ENCODE assay signal across 32 cellular contexts in genomic region chr17:18380471-18381157, GRCh38. TPM values are rescaled to one million over a fixed set of nuclear protein-coding genes. Genes with fewer than 3 reads are reported as not detected.
"Had no signal": no experiment of that assay in that cellular context is flagged by ENCODE, and none has a peak within 500 bp of the region (broad histone marks: within the 10 kb centered on the region; RNA-seq: fewer than 3 reads in every experiment).

No MANE protein-coding gene starts in this region.

- H3K9me3 Mint-ChIP-seq: activated B cell treated with CpG ODN at 0.5 μM for 24 hours; activated CD4-positive, alpha-beta memory T cell treated with anti-CD3 and anti-CD28 coated beads, Interleukin-2, amount 10 ng/mL, durations not matched to agents 7 days and 5 days; activated naive CD4-positive, alpha-beta T cell treated with anti-CD3 and anti-CD28 coated beads for 36 hours; activated naive CD8-positive, alpha-beta T cell treated with anti-CD3 and anti-CD28 coated beads for 36 hours; activated T-helper 17 cell treated with anti-CD3 and anti-CD28 coated beads, Interleukin-2, amount 50 U/mL, for 72 hours; T-cell had no signal

- H3K36me3 Mint-ChIP-seq: activated naive CD8-positive, alpha-beta T cell treated with anti-CD3 and anti-CD28 coated beads for 36 hours; T-cell had no signal

- H3K4me1 Mint-ChIP-seq: activated CD4-positive, alpha-beta T cell treated with anti-CD3 and anti-CD28 coated beads for 36 hours; activated naive CD8-positive, alpha-beta T cell treated with anti-CD3 and anti-CD28 coated beads for 36 hours; activated T-helper 17 cell treated with anti-CD3 and anti-CD28 coated beads, Interleukin-2, amount 50 U/mL, for 72 hours had no signal

- H3K4me3 Mint-ChIP-seq: activated B cell treated with CpG ODN at 0.5 μM for 24 hours; activated CD4-positive, alpha-beta memory T cell treated with anti-CD3 and anti-CD28 coated beads, Interleukin-2, amount 10 ng/mL, durations not matched to agents 7 days and 5 days; activated CD4-positive, alpha-beta T cell treated with anti-CD3 and anti-CD28 coated beads for 36 hours; activated naive CD4-positive, alpha-beta T cell treated with anti-CD3 and anti-CD28 coated beads for 36 hours; activated naive CD8-positive, alpha-beta T cell treated with anti-CD3 and anti-CD28 coated beads for 36 hours; activated T-helper 17 cell treated with anti-CD3 and anti-CD28 coated beads, Interleukin-2, amount 50 U/mL, for 72 hours had no signal

- H3K27ac Mint-ChIP-seq: activated B cell treated with CpG ODN at 0.5 μM for 24 hours; activated CD4-positive, alpha-beta memory T cell treated with anti-CD3 and anti-CD28 coated beads, Interleukin-2, amount 10 ng/mL, durations not matched to agents 7 days and 5 days; activated CD4-positive, alpha-beta T cell treated with anti-CD3 and anti-CD28 coated beads for 36 hours; activated naive CD4-positive, alpha-beta T cell treated with anti-CD3 and anti-CD28 coated beads for 36 hours; activated naive CD8-positive, alpha-beta T cell treated with anti-CD3 and anti-CD28 coated beads for 36 hours; activated T-helper 17 cell treated with anti-CD3 and anti-CD28 coated beads, Interleukin-2, amount 50 U/mL, for 72 hours; T-cell had no signal

- H3K27ac ChIP-seq: SK-N-MC had no signal

- H3K4me3 ChIP-seq: K562, SK-N-MC had no signal

- FAIRE-seq: K562, TTC549 had no signal

- DNase-seq: activated B cell treated with CpG ODN at 0.5 μM for 24 hours; activated CD4-positive, alpha-beta memory T cell treated with anti-CD3 and anti-CD28 coated beads, Interleukin-2, amount 10 ng/mL, durations not matched to agents 7 days and 5 days; activated CD4-positive, alpha-beta T cell treated with anti-CD3 and anti-CD28 coated beads for 36 hours; activated CD4-positive, alpha-beta T cell treated with anti-CD3 and anti-CD28 coated beads, Interleukin-2, amount 50 U/mL, for 1 hour; activated gamma-delta T cell; activated naive CD4-positive, alpha-beta T cell treated with anti-CD3 and anti-CD28 coated beads for 36 hours; activated naive CD8-positive, alpha-beta T cell treated with anti-CD3 and anti-CD28 coated beads for 36 hours; activated T-cell treated with anti-CD3 and anti-CD28 coated beads for 4 hours; activated T-cell treated with anti-CD3 and anti-CD28 coated beads, Interleukin-2, amount 50 U/mL, for 48 hours; anterior cingulate cortex; Karpas-422; NCI-H1092 treated with DMSO at 0.1 percent for 48 hours; NCI-H1417 treated with DMSO at 0.1 percent for 48 hours; NCI-H1694; NCI-H2029; NCI-H345; NCI-H510A; NCI-H526 treated with DMSO at 0.1 percent for 48 hours; NCI-H82; NK-92 treated with Interleukin-12 subunit alpha and Interleukin-12 subunit beta, amount 100 ng/mL, for 24 hours; OCI-M1; RPMI8226; T-cell; T-helper 2 cell; T1000 had no signal

RNA-seq across cellular contexts. Expression of gene EVPLL, which starts 3.0 kb away (rescaled TPM):
- total RNA-seq: activated B cell treated with CpG ODN at 0.5 μM for 24 hours; activated CD4-positive, alpha-beta memory T cell treated with anti-CD3 and anti-CD28 coated beads, Interleukin-2, amount 10 ng/mL, durations not matched to agents 7 days and 5 days; activated CD8-positive, alpha-beta memory T cell treated with anti-CD3 and anti-CD28 coated beads for 36 hours; activated naive CD4-positive, alpha-beta T cell treated with anti-CD3 and anti-CD28 coated beads for 36 hours; activated T-helper 17 cell treated with anti-CD3 and anti-CD28 coated beads, Interleukin-2, amount 50 U/mL, for 72 hours; cardiac septum; K562; Right ventricle myocardium inferior; T-cell had no signal
- polyA plus RNA-seq: K562 had no signal
